Comparison of ENCODE assay signal across 15 cellular contexts in genomic region chr7:17580141-17580540, GRCh38.
DNase-seq lines count a peak whose midpoint lies in the region; ATAC-seq and TF ChIP-seq lines count a peak whose summit lies in the region.
"Had no signal": no experiment of that assay in that cellular context is flagged by ENCODE, and none has a peak within 500 bp of the region (broad histone marks: within the 10 kb centered on the region; RNA-seq: fewer than 3 reads in every experiment).

No MANE protein-coding gene starts in this region.

- H3K4me1 ChIP-seq in osteoblast (ENCODE audit: insufficient read depth, low read length) = peaks cover 12% of the 10 kb centered on the region
- H3K4me1 ChIP-seq: heart left ventricle had no signal

- no peaks in the 10 kb centered on the region for H3K4me1 Mint-ChIP-seq in activated naive CD4-positive, alpha-beta T cell treated with anti-CD3 and anti-CD28 coated beads, Interleukin-2, amount 10 ng/mL, durations not matched to agents 7 days and 5 days
- H3K4me1 Mint-ChIP-seq: activated B cell treated with CpG ODN at 0.5 μM for 24 hours, natural killer cell had no signal

- peak overlapping the region; percentile 25 for H3K4me2 ChIP-seq in osteoblast (ENCODE audit: insufficient read depth, low read length)

- no peak for ATAC-seq in HG03280 (IDR thresholded peaks at IDR 0.05; ENCODE audit: unreplicated experiment)
- ATAC-seq: natural killer cell, sciatic nerve had no signal

- H3K27ac Mint-ChIP-seq in activated naive CD4-positive, alpha-beta T cell treated with anti-CD3 and anti-CD28 coated beads, Interleukin-2, amount 10 ng/mL, durations not matched to agents 7 days and 5 days = no peak overlapping the region
- H3K27ac Mint-ChIP-seq: activated B cell treated with CpG ODN at 0.5 μM for 24 hours, natural killer cell had no signal

- no peak overlapping the region for H3K4me3 Mint-ChIP-seq in activated naive CD4-positive, alpha-beta T cell treated with anti-CD3 and anti-CD28 coated beads, Interleukin-2, amount 10 ng/mL, durations not matched to agents 7 days and 5 days
- H3K4me3 Mint-ChIP-seq: activated B cell treated with CpG ODN at 0.5 μM for 24 hours, natural killer cell had no signal

- no peaks in the 10 kb centered on the region for H3K36me3 Mint-ChIP-seq in activated naive CD4-positive, alpha-beta T cell treated with anti-CD3 and anti-CD28 coated beads, Interleukin-2, amount 10 ng/mL, durations not matched to agents 7 days and 5 days
- H3K36me3 Mint-ChIP-seq: natural killer cell had no signal

- H3K27me3 Mint-ChIP-seq in activated naive CD4-positive, alpha-beta T cell treated with anti-CD3 and anti-CD28 coated beads, Interleukin-2, amount 10 ng/mL, durations not matched to agents 7 days and 5 days = no peaks in the 10 kb centered on the region
- H3K27me3 Mint-ChIP-seq: activated B cell treated with CpG ODN at 0.5 μM for 24 hours had no signal

- H4K20me1 ChIP-seq in osteoblast (ENCODE audit: insufficient read depth, low read length) = no peaks in the 10 kb centered on the region

- H3K27me3 ChIP-seq in osteoblast (ENCODE audit: insufficient read depth, low read length) = no peaks in the 10 kb centered on the region
- H3K27me3 ChIP-seq: heart left ventricle had no signal

- TF ChIP-seq CTCF in osteoblast (IDR thresholded peaks at IDR 0.05; ENCODE audit: extremely low read depth, low read depth, low read length) = no peak

- DNase-seq in Daoy (ENCODE audit: low read depth) (peak; percentile 74), RKO (ENCODE audit: low spot score) (peak; percentile 57), fibroblast of gingiva (ENCODE audit: low read depth) (peak; percentile 26), osteoblast (ENCODE audit: insufficient read length, low spot score, missing footprints) (peak; percentile 76), HK-2 (ENCODE audit: unreplicated experiment) (no peak)
- DNase-seq in activated naive CD4-positive, alpha-beta T cell treated with anti-CD3 and anti-CD28 coated beads, Interleukin-2, amount 10 ng/mL, durations not matched to agents 7 days and 5 days = no peak
- no peak for DNase-seq in stimulated activated naive CD4-positive, alpha-beta T cell (lab: John Stamatoyannopoulos, UW)
- DNase-seq: activated B cell treated with CpG ODN at 0.5 μM for 24 hours; activated T-cell treated with anti-CD3 and anti-CD28 coated beads, Interleukin-2, amount 50 U/mL, for 48 hours; effector CD4-positive, alpha-beta T cell; H7; heart left ventricle; natural killer cell had no signal

- no peaks in the 10 kb centered on the region for H3K36me3 ChIP-seq in osteoblast (ENCODE audit: insufficient read depth, low read length)
- H3K36me3 ChIP-seq: heart left ventricle had no signal

- H3K9me3 ChIP-seq in osteoblast (ENCODE audit: low read depth, low read length) = no peaks in the 10 kb centered on the region

- CTCF ChIA-PET in activated naive CD4-positive, alpha-beta T cell treated with anti-CD3 and anti-CD28 coated beads, Interleukin-2, amount 10 ng/mL, durations not matched to agents 7 days and 5 days (lab: Charles Lee) = no interaction called here

- peaks cover 14% of the 10 kb centered on the region for H3K9me3 Mint-ChIP-seq in activated naive CD4-positive, alpha-beta T cell treated with anti-CD3 and anti-CD28 coated beads, Interleukin-2, amount 10 ng/mL, durations not matched to agents 7 days and 5 days

- no peak overlapping the region for H2AFZ ChIP-seq in osteoblast (ENCODE audit: low read length)

- H3K79me2 ChIP-seq in osteoblast (ENCODE audit: insufficient read depth, low read length) = no peaks in the 10 kb centered on the region

- H3K27ac ChIP-seq in osteoblast (ENCODE audit: low read depth, low read length) = peak overlapping the region; percentile 38
- H3K27ac ChIP-seq: heart left ventricle had no signal

- no peak overlapping the region for H3K4me3 ChIP-seq in osteoblast (ENCODE audit: insufficient read depth, low read length)
- H3K4me3 ChIP-seq: heart left ventricle had no signal

Comparison
In these comparisons a context has a peak if more than half of its experiments do, and no peak if none do; other contexts are left out.
1. DNase-seq: peak in Daoy (single experiment), RKO (single experiment), fibroblast of gingiva (single experiment) and osteoblast (single experiment); none in HK-2 (single experiment), activated naive CD4-positive, alpha-beta T cell treated with anti-CD3 and anti-CD28 coated beads, Interleukin-2, amount 10 ng/mL, durations not matched to agents 7 days and 5 days (single experiment) and stimulated activated naive CD4-positive, alpha-beta T cell (0 of 6).